Comparison of ENCODE assay signal across 12 cellular contexts in genomic region chrX:106933538-106933961, GRCh38. TPM values are rescaled to one million over a fixed set of nuclear protein-coding genes. Genes with fewer than 3 reads are reported as not detected.
DNase-seq lines count a peak whose midpoint lies in the region; ATAC-seq, FAIRE-seq and TF ChIP-seq lines count a peak whose summit lies in the region.
"Had no signal": no experiment of that assay in that cellular context is flagged by ENCODE, and none has a peak within 500 bp of the region (broad histone marks: within the 10 kb centered on the region; RNA-seq: fewer than 3 reads in every experiment).

No MANE protein-coding gene starts in this region.

- no peaks in the 10 kb centered on the region for H3K36me3 ChIP-seq in left ventricle myocardium inferior
- no peaks in the 10 kb centered on the region for H3K36me3 ChIP-seq in pancreas

- intact Hi-C loops in left ventricle myocardium inferior (cut with micrococcal nuclease): no loop called here
- intact Hi-C loops in pancreas (cut with DNase I): no loop called here

- WGBS in pancreas, 2 donors: 3 to 33% methylated on average over 3 of the region's 3 CpGs

- H3K27me3 ChIP-seq in left ventricle myocardium inferior (ENCODE audit: low read depth) (no peaks in the 10 kb centered on the region), pancreas (no peaks in the 10 kb centered on the region)

- peak; percentile 22 for DNase-seq in EH (ENCODE audit: low read depth)
- DNase-seq in NB4 (ENCODE audit: low read depth): peak; percentile 1
- DNase-seq in left ventricle myocardium inferior: peak; percentile 11
- peak in 3 of 6 donors; percentile 21 to 57 (median 44) for DNase-seq in pancreas
- no peak for DNase-seq in activated CD4-positive, alpha-beta T cell treated with anti-CD3 and anti-CD28 coated beads for 1 hour
- no peak for DNase-seq in CD1c-positive myeloid dendritic cell (ENCODE audit: extremely low spot score)
- no peak for DNase-seq in stimulated activated naive CD4-positive, alpha-beta T cell treated with Interleukin-2 at 50 U/mL for 16 hours (lab: John Stamatoyannopoulos, UW)
- DNase-seq: activated T-cell treated with anti-CD3 and anti-CD28 coated beads, Interleukin-2, amount 50 U/mL, for 24 hours had no signal

- no peak for TF ChIP-seq POLR2A in NB4 (IDR thresholded peaks at IDR 0.05; ENCODE audit: extremely low read depth, insufficient read length)

- TF ChIP-seq CTCF in NB4 (IDR thresholded peaks at IDR 0.05; ENCODE audit: low read depth, low read length) (no peak), left ventricle myocardium inferior (IDR thresholded peaks at IDR 0.05; ENCODE audit: borderline replicate concordance) (no peak), pancreas (IDR thresholded peaks at IDR 0.05) (no peak)

- H3K4me3 ChIP-seq in NB4 (ENCODE audit: low read depth, low read length) (no peak overlapping the region), left ventricle myocardium inferior (no peak overlapping the region), pancreas (no peak overlapping the region)
- H3K4me3 ChIP-seq: GM23248 had no signal

- no peak overlapping the region for H3K27ac ChIP-seq in left ventricle myocardium inferior (replicated peaks)
- H3K27ac ChIP-seq in pancreas: peak overlapping the region in 1 of 4 donors; percentile 57
- H3K27ac ChIP-seq: C4-2B, GM23248 had no signal

- H3K9me3 ChIP-seq in left ventricle myocardium inferior (replicated peaks): no peaks in the 10 kb centered on the region
- no peaks in the 10 kb centered on the region for H3K9me3 ChIP-seq in pancreas

- no peak for FAIRE-seq in pancreas (lab: Jason Lieb, UNC)

- peaks cover 3% of the 10 kb centered on the region for H3K4me1 ChIP-seq in left ventricle myocardium inferior
- H3K4me1 ChIP-seq in pancreas: peaks cover 0 to 13% (median 0%) of the 10 kb centered on the region in 3 donors

- ATAC-seq in pancreas (peak; percentile 41 to 81 (median 72)), GM21717 (IDR thresholded peaks at IDR 0.05; ENCODE audit: unreplicated experiment) (no peak)

RNA-seq across cellular contexts. Expression of gene CLDN2, which starts 13.3 kb away (rescaled TPM):
- total RNA-seq in left ventricle myocardium inferior (not detected), pancreas (10 to 100 TPM in 2 of 6 donors, 1 to 10 TPM in 4; 1.4 to 29.3 (median 7.5) TPM)
- 1 to 10 TPM; 1.7 to 1.9 TPM for polyA plus RNA-seq in pancreas
- total RNA-seq: GM23248 had no signal
- polyA plus RNA-seq: GM23248, neural cell had no signal

RNA-seq across cellular contexts. Expression of gene RIPPLY1, which starts 30.4 kb away (rescaled TPM):
- not detected for total RNA-seq in left ventricle myocardium inferior
- total RNA-seq in pancreas: not detected
- under 1 TPM in 1 of 2 donors, not detected in 1; 0.23 TPM for polyA plus RNA-seq in pancreas
- total RNA-seq: GM23248 had no signal
- polyA plus RNA-seq: GM23248 had no signal

Comparison
In these comparisons a context has a peak if more than half of its experiments do, and no peak if none do; other contexts are left out.
1. DNase-seq: peak in EH (single experiment), NB4 (single experiment) and left ventricle myocardium inferior (single experiment); none in activated CD4-positive, alpha-beta T cell treated with anti-CD3 and anti-CD28 coated beads for 1 hour (single experiment), CD1c-positive myeloid dendritic cell (single experiment) and stimulated activated naive CD4-positive, alpha-beta T cell treated with Interleukin-2 at 50 U/mL for 16 hours (single experiment).